1 cellular context compared by ENCODE assay signal in genomic region chr13:24233351-24233901, GRCh38.
TF ChIP-seq lines count a peak whose summit lies in the region.

No MANE protein-coding gene starts in this region.

TF ChIP-seq in GM12878, 131 proteins besides CTCF, POLR2A, EP300 and RAD21 (continued from another document):
- TF ChIP-seq RELB (IDR thresholded peaks at IDR 0.05; ENCODE audit: low read depth) (peak; percentile 47), JUNB (IDR thresholded peaks at IDR 0.05) (peak; percentile 64), SUZ12 (IDR thresholded peaks at IDR 0.05; ENCODE audit: unreplicated experiment) (no peak), STAT1 (conservative IDR thresholded peaks at IDR 0.05) (no peak), BACH1 (IDR thresholded peaks at IDR 0.05; ENCODE audit: borderline replicate concordance) (peak; percentile 28; the same call in 1 of the 2 replicates), MTA2 (IDR thresholded peaks at IDR 0.05; ENCODE audit: low read depth) (peak; percentile 16), TBL1XR1 (IDR thresholded peaks at IDR 0.05; ENCODE audit: low read depth, low read length) (no peak), CUX1 (IDR thresholded peaks at IDR 0.05; ENCODE audit: insufficient replicate concordance, low read depth, low read length) (no peak), IRF4 (IDR thresholded peaks at IDR 0.05; ENCODE audit: low read depth, low read length) (no peak), PRDM15 (CRISPR knock-in tag; IDR thresholded peaks at IDR 0.05) (no peak), SMC3 (IDR thresholded peaks at IDR 0.05; ENCODE audit: borderline replicate concordance, low read length) (no peak), RB1 (IDR thresholded peaks at IDR 0.05; ENCODE audit: borderline replicate concordance) (no peak), BCLAF1 (IDR thresholded peaks at IDR 0.05) (no peak), SIN3A (IDR thresholded peaks at IDR 0.05; ENCODE audit: low read depth, low read length) (no peak), SP1 (IDR thresholded peaks at IDR 0.05; ENCODE audit: low read depth, low read length) (no peak), ATF7 (IDR thresholded peaks at IDR 0.05; ENCODE audit: low read depth) (peak; percentile 63), NR2C2 (IDR thresholded peaks at IDR 0.05; ENCODE audit: borderline replicate concordance, control insufficient read depth, insufficient read length, low read depth) (no peak), RCOR1 (conservative IDR thresholded peaks at IDR 0.05; ENCODE audit: low read depth, low read length) (no peak)
